In genomic region chr1:112894010-112894292, GRCh38 we compare ENCODE assay signal across 35 cellular contexts.
A peak's percentile ranks its signal among the peaks of the same experiment; 100 is the strongest.
DNase-seq lines count a peak whose midpoint lies in the region; ATAC-seq, FAIRE-seq and TF ChIP-seq lines count a peak whose summit lies in the region.
"Had no signal": no experiment of that assay in that cellular context is flagged by ENCODE, and none has a peak within 500 bp of the region (broad histone marks: within the 10 kb centered on the region; RNA-seq: fewer than 3 reads in every experiment).

No MANE protein-coding gene starts in this region.

- H3K36me3 Mint-ChIP-seq in endodermal cell (ENCODE audit: low read depth) (peaks cover 23% of the 10 kb centered on the region), endothelial cell (ENCODE audit: low read depth, unreplicated experiment) (peaks cover 12% of the 10 kb centered on the region)
- H3K36me3 Mint-ChIP-seq: CD14-positive monocyte; CD4-positive, CD25-positive, alpha-beta regulatory T cell; CD8-positive, alpha-beta T cell had no signal

- H3K27ac Mint-ChIP-seq in endodermal cell (no peak overlapping the region), endothelial cell (ENCODE audit: unreplicated experiment) (no peak overlapping the region)
- H3K27ac Mint-ChIP-seq: B cell; CD4-positive, alpha-beta memory T cell; CD4-positive, alpha-beta T cell; CD4-positive, CD25-positive, alpha-beta regulatory T cell; CD8-positive, alpha-beta memory T cell; CD8-positive, alpha-beta T cell had no signal

- H3K36me3 ChIP-seq in K562 (ENCODE audit: control insufficient read depth, insufficient read depth, low read length), result no peaks in the 10 kb centered on the region
- H3K36me3 ChIP-seq in endodermal cell (ENCODE audit: control insufficient read depth, insufficient read depth, low read length), result no peaks in the 10 kb centered on the region
- H3K36me3 ChIP-seq: BE2C, BLaER1 had no signal

- H3K27me3 Mint-ChIP-seq in endodermal cell (ENCODE audit: insufficient read depth) (peaks cover 3% of the 10 kb centered on the region), endothelial cell (ENCODE audit: unreplicated experiment) (peaks cover 3% of the 10 kb centered on the region)
- H3K27me3 Mint-ChIP-seq: B cell; CD4-positive, alpha-beta T cell; CD4-positive, CD25-positive, alpha-beta regulatory T cell; CD8-positive, alpha-beta memory T cell had no signal

- no peak for TF ChIP-seq CTCF in K562 (IDR thresholded peaks at IDR 0.05 in 2 of 3, conservative IDR thresholded peaks at IDR 0.05 in 1 of 3; ENCODE audit: insufficient read depth in 2 of 3, low read depth in 1 of 3, low read length in 3 of 3)
- TF ChIP-seq CTCF in endodermal cell (conservative IDR thresholded peaks at IDR 0.05), result no peak
- no peak for TF ChIP-seq CTCF in endothelial cell (IDR thresholded peaks at IDR 0.05; ENCODE audit: unreplicated experiment)
- no peak for TF ChIP-seq CTCF in omental fat pad (IDR thresholded peaks at IDR 0.05)

- no peak for TF ChIP-seq RAD21 in K562 (CRISPR knock-in tag; conservative IDR thresholded peaks at IDR 0.05 in 1 of 2, IDR thresholded peaks at IDR 0.05 in 1 of 2)

- intact Hi-C loops in K562 (cut with micrococcal nuclease), result no loop called here

- H2AFZ ChIP-seq in K562 (ENCODE audit: low read depth, low read length), result no peak overlapping the region

- no peak for FAIRE-seq in K562 (lab: Jason Lieb, UNC)
- FAIRE-seq: A204.1, A549, D721Med had no signal

- in situ Hi-C loops in K562 (cut with MboI), result no loop called here

- POLR2A ChIA-PET in K562 (lab: Yijun Ruan, JAX), result interaction anchor here (1.0 to 3.6 kb wide), 4 partner anchors 10 to 153 kb away, joined by 3 to 14 read pairs (median 6); no protein-coding TSS in a partner anchor

- DNase-seq in K562 (ENCODE audit: extremely low read depth in 1 of 4, low spot score in 3 of 4), result no peak
- DNase-seq in endodermal cell, result no peak
- DNase-seq in endothelial cell (ENCODE audit: low spot score), result no peak
- no peak for DNase-seq in NCI-H524 (lab: John Stamatoyannopoulos, UW)
- no peak for DNase-seq in omental fat pad (ENCODE audit: low spot score)
- no peak for DNase-seq in stimulated activated CD4-positive, alpha-beta T cell treated with anti-CD3 and anti-CD28 coated beads, Interleukin-4, amount 100 ng/mL, for 1 hour
- DNase-seq: 8988T; ACHN; AML-193; BE2C; C1 segment of cervical spinal cord; Caco-2; Calu3; CD4-positive, alpha-beta memory T cell; CD4-positive, alpha-beta T cell; CD4-positive, CD25-positive, alpha-beta regulatory T cell; CD8-positive, alpha-beta memory T cell; CD8-positive, alpha-beta T cell; COR-L47; DMS 273 treated with DMSO at 0.1 percent for 48 hours; DMS153; DMS53; DMS79; DMS79 treated with DMSO at 0.1 percent for 48 hours; DND-41; EL had no signal

- H3K4me1 ChIP-seq in K562 (replicated peaks in 1 of 2; ENCODE audit: control insufficient read depth in 2 of 2, insufficient read depth in 2 of 2, low read length in 2 of 2) (peaks cover 12 to 14% of the 10 kb centered on the region in 2 experiments; a peak in 4 of 5 replicates), endodermal cell (ENCODE audit: control insufficient read depth, insufficient read depth, low read length) (no peaks in the 10 kb centered on the region)
- H3K4me1 ChIP-seq: A549; BE2C; BLaER1; BLaER1 treated with 17β-estradiol and CSF1 and Interleukin-3, amounts not matched to agents 10 nM and 100 nM; Caco-2 had no signal

- no peak for TF ChIP-seq EP300 in K562 (IDR thresholded peaks at IDR 0.05; ENCODE audit: low read length)

- H3K79me2 ChIP-seq in K562 (ENCODE audit: control insufficient read depth, insufficient read depth, low read length), result no peaks in the 10 kb centered on the region

- H3K9me1 ChIP-seq in K562 (ENCODE audit: control insufficient read depth, insufficient read depth, low read length), result no peaks in the 10 kb centered on the region

- 48% methylated on average over 3 of the region's 3 CpGs for WGBS in K562 (ENCODE audit: insufficient coverage, low coverage, missing lambda C conversion rate)
- WGBS in endodermal cell (ENCODE audit: insufficient coverage in 1 of 2, insufficient read length in 1 of 2), 2 experiments, result 92% methylated on average over 3 of the region's 3 CpGs

- peaks cover 10% of the 10 kb centered on the region for H3K9me3 ChIP-seq in K562 (replicated peaks; ENCODE audit: control insufficient read depth, insufficient read depth, low read depth, low read length)
- peaks cover 46% of the 10 kb centered on the region for H3K9me3 ChIP-seq in endodermal cell (ENCODE audit: control insufficient read depth, low read length)
- H3K9me3 ChIP-seq: A549 had no signal

- no peaks in the 10 kb centered on the region for H4K20me1 ChIP-seq in K562 (replicated peaks; ENCODE audit: control insufficient read depth, insufficient read depth, low read length)
- H4K20me1 ChIP-seq: BLaER1; BLaER1 treated with 17β-estradiol and CSF1 and Interleukin-3, amounts not matched to agents 10 nM and 100 nM had no signal

- CTCF ChIA-PET in K562 (lab: Yijun Ruan, JAX; ENCODE audit: low intra/inter-chr PET ratio), result no interaction called here

- H3K4me1 Mint-ChIP-seq in endodermal cell, result peaks cover 6% of the 10 kb centered on the region
- H3K4me1 Mint-ChIP-seq in endothelial cell (ENCODE audit: unreplicated experiment), result no peaks in the 10 kb centered on the region
- H3K4me1 Mint-ChIP-seq: B cell; CD14-positive monocyte; CD4-positive, alpha-beta memory T cell; CD4-positive, CD25-positive, alpha-beta regulatory T cell; CD8-positive, alpha-beta memory T cell had no signal

- peak overlapping the region; percentile 36; the same call in 2 of the 3 replicates for H3K27ac ChIP-seq in K562 (ENCODE audit: extremely low read depth, low read depth, low read length)
- no peak overlapping the region for H3K27ac ChIP-seq in endodermal cell (ENCODE audit: low read depth, low read length)
- H3K27ac ChIP-seq: 22Rv1; A549; BLaER1; BLaER1 treated with 17β-estradiol and CSF1 and Interleukin-3, amounts not matched to agents 10 nM and 100 nM; C4-2B had no signal

- no peaks in the 10 kb centered on the region for H3K27me3 ChIP-seq in K562 (ENCODE audit: control insufficient read depth in 2 of 2, insufficient read depth in 2 of 2, low read length in 2 of 2)
- H3K27me3 ChIP-seq in endodermal cell (ENCODE audit: control insufficient read depth, insufficient read depth, low read length, poor library complexity, severe bottlenecking), result no peaks in the 10 kb centered on the region
- H3K27me3 ChIP-seq: BE2C; BLaER1; BLaER1 treated with 17β-estradiol and CSF1 and Interleukin-3, amounts not matched to agents 10 nM and 100 nM had no signal

- H3K4me3 ChIP-seq in K562, result no peak overlapping the region
- H3K4me3 ChIP-seq in endodermal cell (ENCODE audit: low read length), result peak overlapping the region; percentile 51
- H3K4me3 ChIP-seq: A549; BLaER1; BLaER1 treated with 17β-estradiol and CSF1 and Interleukin-3, amounts not matched to agents 10 nM and 100 nM had no signal

- no peak overlapping the region for H3K4me3 Mint-ChIP-seq in endodermal cell
- peak overlapping the region; percentile 16 for H3K4me3 Mint-ChIP-seq in endothelial cell (ENCODE audit: unreplicated experiment)
- H3K4me3 Mint-ChIP-seq: B cell; CD14-positive monocyte; CD4-positive, alpha-beta T cell; CD4-positive, CD25-positive, alpha-beta regulatory T cell; CD8-positive, alpha-beta memory T cell; CD8-positive, alpha-beta T cell had no signal

- TF ChIP-seq POLR2A in K562 (conservative IDR thresholded peaks at IDR 0.05), result no peak

- 0 out of 2 replicates have a peak overlapping the region, but pooled peaks have one; percentile 13 for H3K4me2 ChIP-seq in K562 (ENCODE audit: insufficient read depth, low read length)
- H3K4me2 ChIP-seq: A549; BLaER1; BLaER1 treated with 17β-estradiol and CSF1 and Interleukin-3, amounts not matched to agents 10 nM and 100 nM had no signal

- ATAC-seq in K562 (no peak), omental fat pad (ENCODE audit: low FRiP score) (no peak)
- ATAC-seq: A549; CD8-positive, alpha-beta T cell had no signal

- BruUV-seq in K562 (replicated peaks; lab: Mats Ljungman, UMichigan), result no TSS peak

- no peak overlapping the region for H3K9ac ChIP-seq in K562 (ENCODE audit: insufficient read depth in 1 of 2, low read depth in 2 of 2, low read length in 2 of 2)
- no peak overlapping the region for H3K9ac ChIP-seq in endodermal cell (ENCODE audit: extremely low read depth, low read length, poor library complexity, severe bottlenecking)
- H3K9ac ChIP-seq: BLaER1; BLaER1 treated with 17β-estradiol and CSF1 and Interleukin-3, amounts not matched to agents 10 nM and 100 nM had no signal

- H3K9me3 Mint-ChIP-seq in endodermal cell, result peaks cover 49% of the 10 kb centered on the region
- H3K9me3 Mint-ChIP-seq in endothelial cell (ENCODE audit: unreplicated experiment), result no peaks in the 10 kb centered on the region

TF ChIP-seq in K562, 482 proteins besides CTCF, POLR2A, EP300 and RAD21 (continues in another document):
- TF ChIP-seq SMARCE1 (IDR thresholded peaks at IDR 0.05) (0 out of 2 replicates have a peak, but pooled peaks have one; percentile 1), MAZ (CRISPR knock-in tag; conservative IDR thresholded peaks at IDR 0.05 in 1 of 2, IDR thresholded peaks at IDR 0.05 in 1 of 2) (0 out of 4 replicates have a peak, but pooled peaks of 1 of the 2 experiments have one; percentile 41), KDM1A (IDR thresholded peaks at IDR 0.05) (0 out of 4 replicates have a peak, but pooled peaks of 1 of the 2 experiments have one; percentile 4), NR2C1 (IDR thresholded peaks at IDR 0.05) (no peak), NR2C1 (tag; IDR thresholded peaks at IDR 0.05) (no peak), CREM (IDR thresholded peaks at IDR 0.05; ENCODE audit: low read depth) (no peak), POLR3G (IDR thresholded peaks at IDR 0.05; ENCODE audit: extremely low read depth, insufficient read length, insufficient replicate concordance) (no peak), SMARCA4 (IDR thresholded peaks at IDR 0.05) (no peak), CCNT2 (IDR thresholded peaks at IDR 0.05; ENCODE audit: borderline replicate concordance, extremely low read depth, insufficient read length, low read depth, low read length) (peak; percentile 50)
- TF ChIP-seq, protein P1, sequence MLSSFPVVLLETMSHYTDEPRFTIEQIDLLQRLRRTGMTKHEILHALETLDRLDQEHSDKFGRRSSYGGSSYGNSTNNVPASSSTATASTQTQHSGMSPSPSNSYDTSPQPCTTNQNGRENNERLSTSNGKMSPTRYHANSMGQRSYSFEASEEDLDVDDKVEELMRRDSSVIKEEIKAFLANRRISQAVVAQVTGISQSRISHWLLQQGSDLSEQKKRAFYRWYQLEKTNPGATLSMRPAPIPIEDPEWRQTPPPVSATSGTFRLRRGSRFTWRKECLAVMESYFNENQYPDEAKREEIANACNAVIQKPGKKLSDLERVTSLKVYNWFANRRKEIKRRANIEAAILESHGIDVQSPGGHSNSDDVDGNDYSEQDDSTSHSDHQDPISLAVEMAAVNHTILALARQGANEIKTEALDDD (IDR thresholded peaks at IDR 0.05), result peak; percentile 97
